In genomic region chr17:41665566-41666335, GRCh38 we compare ENCODE assay signal across 1 cellular context.
TF ChIP-seq lines count a peak whose summit lies in the region.

No MANE protein-coding gene starts in this region.

TF ChIP-seq in HepG2, 621 proteins besides CTCF, POLR2A, EP300 and RAD21 (continues in another document):
- TF ChIP-seq CEBPZ (IDR thresholded peaks at IDR 0.05; ENCODE audit: low read length), result no peak
- no peak for TF ChIP-seq PHF5A (CRISPR knock-in tag; IDR thresholded peaks at IDR 0.05; ENCODE audit: low read depth, unreplicated experiment)
- TF ChIP-seq LBX2 (CRISPR knock-in tag; IDR thresholded peaks at IDR 0.05; ENCODE audit: borderline replicate concordance), result peak; percentile 54; the same call in 1 of the 2 replicates
- peak; percentile 92 for TF ChIP-seq IKZF5 (CRISPR knock-in tag; IDR thresholded peaks at IDR 0.05)
- TF ChIP-seq TCF7L2 (IDR thresholded peaks at IDR 0.05; ENCODE audit: low read depth, low read length), result no peak
- TF ChIP-seq LRRFIP1 (CRISPR knock-in tag; conservative IDR thresholded peaks at IDR 0.05), result no peak
- peak; percentile 79 for TF ChIP-seq THAP11 (CRISPR knock-in tag; IDR thresholded peaks at IDR 0.05)
- TF ChIP-seq THRA (CRISPR knock-in tag; IDR thresholded peaks at IDR 0.05; ENCODE audit: borderline replicate concordance), result peak; percentile 80
- no peak for TF ChIP-seq MLXIP (CRISPR knock-in tag; IDR thresholded peaks at IDR 0.05; ENCODE audit: borderline replicate concordance)
- no peak for TF ChIP-seq SMAD9 (CRISPR knock-in tag; IDR thresholded peaks at IDR 0.05)
- no peak for TF ChIP-seq CERS6 (CRISPR knock-in tag; IDR thresholded peaks at IDR 0.05)
- TF ChIP-seq AGO2 (optimal IDR thresholded peaks at IDR 0.05; ENCODE audit: low read depth, low read length), result no peak
- peak; percentile 82 for TF ChIP-seq KDM3A (CRISPR knock-in tag; IDR thresholded peaks at IDR 0.05; ENCODE audit: low read depth)
- peak; percentile 32; the same call in 1 of the 2 replicates for TF ChIP-seq NR2F2 (IDR thresholded peaks at IDR 0.05; ENCODE audit: borderline replicate concordance, low read depth)
- no peak for TF ChIP-seq ELF4 (CRISPR knock-in tag; IDR thresholded peaks at IDR 0.05; ENCODE audit: borderline replicate concordance)
- peak; percentile 73; the same call in 1 of the 2 replicates for TF ChIP-seq ZIK1 (CRISPR knock-in tag; IDR thresholded peaks at IDR 0.05; ENCODE audit: borderline replicate concordance, low read depth)
- TF ChIP-seq ZZZ3 (CRISPR knock-in tag; IDR thresholded peaks at IDR 0.05; ENCODE audit: borderline replicate concordance), result no peak
- TF ChIP-seq KLF13 (CRISPR knock-in tag; IDR thresholded peaks at IDR 0.05), result no peak
- TF ChIP-seq HOXA9 (CRISPR knock-in tag; IDR thresholded peaks at IDR 0.05; ENCODE audit: borderline replicate concordance), result no peak
- TF ChIP-seq ZNF724P (CRISPR knock-in tag; IDR thresholded peaks at IDR 0.05; ENCODE audit: borderline replicate concordance), result peak; percentile 79
- TF ChIP-seq KDM5A (IDR thresholded peaks at IDR 0.05; ENCODE audit: borderline replicate concordance, low read length), result no peak
- 0 out of 2 replicates have a peak, but pooled peaks have one; percentile 80 for TF ChIP-seq ZNF33A (CRISPR knock-in tag; IDR thresholded peaks at IDR 0.05; ENCODE audit: borderline replicate concordance)
- no peak for TF ChIP-seq FOXP4 (CRISPR knock-in tag; IDR thresholded peaks at IDR 0.05)
- TF ChIP-seq DNMT1 (CRISPR knock-in tag; IDR thresholded peaks at IDR 0.05), result peak; percentile 87; the same call in 1 of the 2 replicates
- TF ChIP-seq AKNA (CRISPR knock-in tag; IDR thresholded peaks at IDR 0.05; ENCODE audit: borderline replicate concordance), result no peak
- no peak for TF ChIP-seq TCF7 (IDR thresholded peaks at IDR 0.05; ENCODE audit: low read depth)
- TF ChIP-seq ZFY (CRISPR knock-in tag; IDR thresholded peaks at IDR 0.05), result peak; percentile 51
- TF ChIP-seq SETDB1 (CRISPR knock-in tag; IDR thresholded peaks at IDR 0.05; ENCODE audit: borderline replicate concordance), result no peak
- no peak for TF ChIP-seq GPBP1L1 (CRISPR knock-in tag; IDR thresholded peaks at IDR 0.05)
- TF ChIP-seq IRF9 (CRISPR knock-in tag; IDR thresholded peaks at IDR 0.05; ENCODE audit: borderline replicate concordance), result peak; percentile 79; the same call in 1 of the 2 replicates
- no peak for TF ChIP-seq ZNF496 (CRISPR knock-in tag; IDR thresholded peaks at IDR 0.05; ENCODE audit: insufficient replicate concordance)
- TF ChIP-seq SRSF9 (IDR thresholded peaks at IDR 0.05; ENCODE audit: borderline replicate concordance, insufficient read depth, low read depth, low read length, poor library complexity, severe bottlenecking), result no peak
